21 cellular contexts compared by ENCODE assay signal in the genomic region with DNA sequence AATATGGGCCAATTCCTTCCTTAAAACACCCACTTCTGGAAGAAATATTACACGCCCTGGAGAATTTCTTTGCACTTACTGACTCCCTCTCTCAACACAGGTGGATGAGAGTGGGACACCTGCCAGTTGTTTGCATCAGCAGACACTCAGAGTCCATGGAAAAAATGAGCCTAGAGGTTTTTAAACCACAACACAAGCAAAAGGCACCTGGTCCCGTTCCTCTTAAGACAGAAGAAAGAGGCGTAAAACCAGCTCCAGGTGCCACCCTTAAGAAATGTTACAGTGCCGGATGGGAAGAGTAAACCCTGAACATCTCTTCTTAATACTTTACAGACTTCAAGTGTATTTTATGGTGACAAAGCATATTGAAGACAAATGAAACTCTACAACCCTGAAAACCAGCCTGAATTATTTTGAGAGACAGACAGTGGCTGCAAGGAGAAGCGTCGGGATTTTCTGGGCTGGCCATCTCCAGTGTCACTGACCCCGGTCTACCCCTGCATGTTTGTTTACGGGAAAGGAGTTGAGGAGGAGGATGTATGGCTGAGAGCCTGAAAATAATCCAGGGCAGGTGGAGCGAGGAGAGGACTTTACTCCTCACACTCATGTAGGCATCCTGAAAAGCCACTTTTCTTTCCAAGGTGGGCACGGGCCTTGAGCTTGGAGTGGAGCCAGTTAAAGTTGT. TPM values are rescaled to one million over a fixed set of nuclear protein-coding genes. Genes with fewer than 3 reads are reported as not detected.
DNase-seq lines count a peak whose midpoint lies in the region; ATAC-seq and TF ChIP-seq lines count a peak whose summit lies in the region.
"Had no signal": no experiment of that assay in that cellular context is flagged by ENCODE, and none has a peak within 500 bp of the region (broad histone marks: within the 10 kb centered on the region; RNA-seq: fewer than 3 reads in every experiment).

No MANE protein-coding gene starts in this region.

- 49 to 52% methylated on average over 10 of the region's 10 CpGs for WGBS in body of pancreas, 2 donors

- peaks cover 0 to 8% of the 10 kb centered on the region in 2 donors for H3K4me1 Mint-ChIP-seq in immature natural killer cell

- no peaks in the 10 kb centered on the region for H3K36me3 ChIP-seq in body of pancreas (replicated peaks in 1 of 2; ENCODE audit: insufficient read depth in 1 of 2, low read depth in 2 of 2)
- H3K36me3 ChIP-seq in parathyroid adenoma (ENCODE audit: control insufficient read depth, insufficient read depth, low read length) = no peaks in the 10 kb centered on the region
- H3K36me3 ChIP-seq: right atrium auricular region, upper lobe of right lung had no signal

- H3K4me3 ChIP-seq in body of pancreas = no peak overlapping the region
- H3K4me3 ChIP-seq in parathyroid adenoma (ENCODE audit: low read depth, low read length) = no peak overlapping the region
- H3K4me3 ChIP-seq: right atrium auricular region, upper lobe of right lung had no signal

- intact Hi-C loops in body of pancreas (cut with DNase I) = loop anchor here (5.0 kb wide), 1 partner anchor 162 kb away; no protein-coding TSS in a partner anchor

- peak overlapping the region; percentile 15 for H3K4me2 ChIP-seq in parathyroid adenoma (ENCODE audit: low read length)

- no peak overlapping the region for H3K4me3 Mint-ChIP-seq in immature natural killer cell
- H3K4me3 Mint-ChIP-seq: activated CD8-positive, alpha-beta T cell treated with anti-CD3 and anti-CD28 coated beads, Interleukin-2, amount 10 ng/mL, durations not matched to agents 7 days and 5 days; CD8-positive, alpha-beta memory T cell; effector memory CD8-positive, alpha-beta T cell had no signal

- peaks cover 7 to 42% (median 13%) of the 10 kb centered on the region in 3 donors for H3K27me3 Mint-ChIP-seq in immature natural killer cell (ENCODE audit: low read depth in 3 of 3)

- peak; percentile 17 for DNase-seq in NCI-H1436 (lab: John Stamatoyannopoulos, UW)
- DNase-seq in NCI-H1436 treated with DMSO at 0.1 percent for 48 hours (lab: John Stamatoyannopoulos, UW) = no peak
- DNase-seq in NCI-H2029 treated with DMSO at 0.1 percent for 48 hours (lab: John Stamatoyannopoulos, UW) = peak; percentile 83
- DNase-seq in body of pancreas = peak in 1 of 4 donors; percentile 58
- DNase-seq in SW480 (ENCODE audit: low spot score) = no peak
- no peak for DNase-seq in immature natural killer cell
- DNase-seq in A172 (ENCODE audit: low spot score) = no peak
- DNase-seq: 8988T; activated CD4-positive, CD25-positive, alpha-beta regulatory T cell; activated CD8-positive, alpha-beta T cell treated with anti-CD3 and anti-CD28 coated beads, Interleukin-2, amount 10 ng/mL, durations not matched to agents 7 days and 5 days; activated gamma-delta T cell treated with Interleukin-2 at 50 U/mL for 16 hours; AML-193; CD8-positive, alpha-beta memory T cell; effector memory CD8-positive, alpha-beta T cell; foreskin melanocyte; NCI-H526; occipital lobe had no signal

- no peaks in the 10 kb centered on the region for H3K36me3 Mint-ChIP-seq in immature natural killer cell
- H3K36me3 Mint-ChIP-seq: CD8-positive, alpha-beta memory T cell had no signal

- no peak for TF ChIP-seq CTCF in body of pancreas (IDR thresholded peaks at IDR 0.05)
- no peak for TF ChIP-seq CTCF in parathyroid adenoma (IDR thresholded peaks at IDR 0.05)

- H3K27ac ChIP-seq in body of pancreas (peak overlapping the region in 3 of 4 donors; percentile 10 to 18 (median 15)), parathyroid adenoma (peak overlapping the region; percentile 36)
- H3K27ac ChIP-seq: right atrium auricular region, upper lobe of right lung had no signal

- H3K9ac ChIP-seq in parathyroid adenoma = no peak overlapping the region

- TF ChIP-seq POLR2A in body of pancreas (IDR thresholded peaks at IDR 0.05) = no peak

- H3K79me2 ChIP-seq in parathyroid adenoma = no peaks in the 10 kb centered on the region

- no peak overlapping the region for H3K27ac Mint-ChIP-seq in immature natural killer cell
- H3K27ac Mint-ChIP-seq: activated CD8-positive, alpha-beta T cell treated with anti-CD3 and anti-CD28 coated beads, Interleukin-2, amount 10 ng/mL, durations not matched to agents 7 days and 5 days; CD8-positive, alpha-beta memory T cell; effector memory CD8-positive, alpha-beta T cell had no signal

- H3K4me1 ChIP-seq in body of pancreas = peaks cover 30% of the 10 kb centered on the region
- no peaks in the 10 kb centered on the region for H3K4me1 ChIP-seq in parathyroid adenoma
- H3K4me1 ChIP-seq: upper lobe of right lung had no signal

- H3K9me3 Mint-ChIP-seq in immature natural killer cell = no peaks in the 10 kb centered on the region
- H3K9me3 Mint-ChIP-seq: CD8-positive, alpha-beta memory T cell; effector memory CD8-positive, alpha-beta T cell had no signal

- no peak overlapping the region for H2AFZ ChIP-seq in parathyroid adenoma

- H3K9me3 ChIP-seq in body of pancreas (no peaks in the 10 kb centered on the region), parathyroid adenoma (ENCODE audit: control insufficient read depth, low read length) (no peaks in the 10 kb centered on the region)
- H3K9me3 ChIP-seq: right atrium auricular region, upper lobe of right lung had no signal

- no peak for ATAC-seq in body of pancreas
- ATAC-seq: activated CD8-positive, alpha-beta T cell treated with anti-CD3 and anti-CD28 coated beads, Interleukin-2, amount 10 ng/mL, durations not matched to agents 7 days and 5 days; effector memory CD8-positive, alpha-beta T cell; esophagus mucosa; upper lobe of right lung had no signal

- H3K27me3 ChIP-seq in body of pancreas (no peaks in the 10 kb centered on the region), parathyroid adenoma (ENCODE audit: control insufficient read depth, insufficient read depth, low read length) (no peaks in the 10 kb centered on the region)

RNA-seq across cellular contexts. Expression of a gene that starts 7.8 kb away (rescaled TPM):
- total RNA-seq in body of pancreas = 10 to 100 TPM; 14.5 to 18.1 TPM
- not detected for polyA plus RNA-seq in immature natural killer cell
- 0.07 and 0.55 TPM in 2 replicates for total RNA-seq in A172 (2014; rRNA removed; shearing (Covaris generic))
- total RNA-seq: activated CD8-positive, alpha-beta T cell treated with anti-CD3 and anti-CD28 coated beads, Interleukin-2, amount 10 ng/mL, durations not matched to agents 7 days and 5 days had no signal
- polyA plus RNA-seq: CD8-positive, alpha-beta memory T cell had no signal

Comparison
In these comparisons a context has a peak if more than half of its experiments do, and no peak if none do; other contexts are left out.
1. DNase-seq: peak in NCI-H1436 (single experiment) and NCI-H2029 treated with DMSO at 0.1 percent for 48 hours (single experiment); none in NCI-H1436 treated with DMSO at 0.1 percent for 48 hours (single experiment), SW480 (single experiment), immature natural killer cell (0 of 3) and A172 (single experiment).
2. RNA of a gene that starts 7.8 kb away (total RNA-seq): 14.5 to 18.1 TPM in body of pancreas; 0.07 to 0.55 TPM in A172; every median in the first group is over 10 times any median in the second.